ENCODE assay signal across 1 cellular context in genomic region chr17:78001182-78001581, GRCh38.
TF ChIP-seq lines count a peak whose summit lies in the region.

No MANE protein-coding gene starts in this region.

TF ChIP-seq in WTC11, 78 proteins besides CTCF, POLR2A, EP300 and RAD21 (continued from another document):
- TF ChIP-seq FOXK1 (CRISPR knock-in tag; IDR thresholded peaks at IDR 0.05) (no peak), CREM (CRISPR knock-in tag; IDR thresholded peaks at IDR 0.05) (no peak), GABPB1 (CRISPR knock-in tag; IDR thresholded peaks at IDR 0.05) (no peak), OVOL2 (CRISPR knock-in tag; IDR thresholded peaks at IDR 0.05; ENCODE audit: borderline replicate concordance) (no peak)
